7 cellular contexts compared by ENCODE assay signal in the genomic region with DNA sequence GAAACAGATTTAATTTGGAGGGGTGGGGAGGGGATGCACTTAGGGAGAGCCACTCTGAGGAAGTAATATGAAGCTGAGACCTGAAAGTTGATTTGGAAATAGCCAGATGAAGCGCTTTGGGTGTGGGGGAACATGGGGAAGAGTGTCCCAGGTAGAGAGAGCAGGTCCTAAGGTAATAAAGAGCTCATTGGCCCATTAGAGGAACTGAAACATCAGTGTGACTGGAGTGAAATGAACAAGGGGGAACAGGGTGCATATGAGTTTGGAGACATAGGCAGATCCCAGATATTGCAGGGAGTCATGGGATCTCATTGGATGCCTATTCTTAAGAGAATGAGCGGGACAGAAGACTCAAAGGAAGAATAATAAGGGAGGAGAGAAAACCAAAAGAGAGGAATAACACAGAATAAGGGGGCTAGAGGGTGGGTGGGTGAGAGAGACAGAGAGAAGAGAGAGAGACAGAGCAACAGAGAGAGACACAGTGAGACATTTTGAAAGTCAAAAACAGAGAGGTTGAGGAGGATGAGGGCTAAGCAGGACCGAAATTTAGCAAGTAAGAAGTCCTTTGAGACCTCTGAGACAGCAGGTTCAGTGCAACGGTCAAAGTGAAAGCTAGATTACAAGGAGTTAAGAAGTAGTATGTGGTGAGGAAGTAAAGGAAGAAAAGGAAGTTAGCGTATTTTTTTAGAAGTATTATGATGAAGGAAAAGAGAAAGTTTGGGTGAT.
DNase-seq lines count a peak whose midpoint lies in the region; ATAC-seq lines count a peak whose summit lies in the region.
"Not testable (repeated sequence)": the region's sequence is repeated elsewhere in the genome, so short reads cannot be mapped to it uniquely, and the experiment has no call there.

No MANE protein-coding gene starts in this region.

- not testable (repeated sequence) for H3K36me3 Mint-ChIP-seq in central memory CD8-positive, alpha-beta T cell (ENCODE audit: insufficient read depth)

- not testable (repeated sequence) for DNase-seq in central memory CD8-positive, alpha-beta T cell (ENCODE audit: low spot score in 2 of 2)

- H3K4me3 Mint-ChIP-seq in central memory CD8-positive, alpha-beta T cell = not testable (repeated sequence)

- not testable (repeated sequence) for H3K9me3 Mint-ChIP-seq in central memory CD8-positive, alpha-beta T cell

- H3K4me1 Mint-ChIP-seq in central memory CD8-positive, alpha-beta T cell = not testable (repeated sequence)

- ATAC-seq in GM18858 (IDR thresholded peaks at IDR 0.05; ENCODE audit: unreplicated experiment) (peak; percentile 55), GM19438 (IDR thresholded peaks at IDR 0.05; ENCODE audit: low read depth, unreplicated experiment) (peak; percentile 73), GM21619 (IDR thresholded peaks at IDR 0.05; ENCODE audit: unreplicated experiment) (peak; percentile 69), HG02870 (IDR thresholded peaks at IDR 0.05; ENCODE audit: unreplicated experiment) (peak; percentile 76), HG03139 (IDR thresholded peaks at IDR 0.05; ENCODE audit: unreplicated experiment) (peak; percentile 64), HG03575 (IDR thresholded peaks at IDR 0.05; ENCODE audit: extremely low read depth, insufficient number of reproducible peaks, low FRiP score, unreplicated experiment) (peak; percentile 52)
- peak; percentile 59 for ATAC-seq in central memory CD8-positive, alpha-beta T cell (replicated peaks; ENCODE audit: extremely low read depth, poor library complexity, severe bottlenecking)

- H3K27ac Mint-ChIP-seq in central memory CD8-positive, alpha-beta T cell (ENCODE audit: low read depth) = not testable (repeated sequence)

- H3K27me3 Mint-ChIP-seq in central memory CD8-positive, alpha-beta T cell = not testable (repeated sequence)
